ENCODE assay signal across 28 cellular contexts in genomic region chr10:82148764-82149163, GRCh38.
"Had no signal": no experiment of that assay in that cellular context is flagged by ENCODE, and none has a peak within 500 bp of the region (broad histone marks: within the 10 kb centered on the region; RNA-seq: fewer than 3 reads in every experiment).

No MANE protein-coding gene starts in this region.

- H3K9ac ChIP-seq: neural progenitor cell, parathyroid adenoma had no signal

- H3K27me3 ChIP-seq: body of pancreas, dorsolateral prefrontal cortex, neural progenitor cell, testis, transverse colon had no signal

- H3K36me3 ChIP-seq: neural progenitor cell, transverse colon had no signal

- H3K4me2 ChIP-seq: neural progenitor cell had no signal

- ATAC-seq: activated CD4-positive, alpha-beta T cell treated with anti-CD3 and anti-CD28 coated beads for 36 hours; activated CD8-positive, alpha-beta T cell treated with anti-CD3 and anti-CD28 coated beads, Interleukin-2, amount 10 ng/mL, durations not matched to agents 7 days and 5 days; activated T-cell treated with anti-CD3 and anti-CD28 coated beads, Interleukin-2, amount 50 U/mL, for 72 hours; body of pancreas; esophagus mucosa; naive thymus-derived CD8-positive, alpha-beta T cell; psoas muscle; right cardiac atrium had no signal

- H3K27ac Mint-ChIP-seq: activated CD4-positive, alpha-beta T cell treated with anti-CD3 and anti-CD28 coated beads for 36 hours; activated CD8-positive, alpha-beta T cell treated with anti-CD3 and anti-CD28 coated beads, Interleukin-2, amount 10 ng/mL, durations not matched to agents 7 days and 5 days; activated naive CD8-positive, alpha-beta T cell; activated T-cell treated with anti-CD3 and anti-CD28 coated beads, Interleukin-2, amount 50 U/mL, for 72 hours; memory B cell; naive thymus-derived CD8-positive, alpha-beta T cell; neural progenitor cell; T-helper 2 cell treated with Interferon-gamma antibody and Interleukin-4, amounts not matched to agents 5 μg/mL and 100 μg/mL, for 36 hours had no signal

- H3K27ac ChIP-seq: body of pancreas, coronary artery, dorsolateral prefrontal cortex, neural progenitor cell, parathyroid adenoma, psoas muscle, testis, transverse colon had no signal

- H3K27me3 Mint-ChIP-seq: activated CD4-positive, alpha-beta T cell treated with anti-CD3 and anti-CD28 coated beads for 36 hours; activated naive CD8-positive, alpha-beta T cell; memory B cell; naive thymus-derived CD8-positive, alpha-beta T cell had no signal

- H2AFZ ChIP-seq: neural progenitor cell, parathyroid adenoma had no signal

- H3K4me1 Mint-ChIP-seq: activated CD4-positive, alpha-beta T cell treated with anti-CD3 and anti-CD28 coated beads for 36 hours; memory B cell; naive thymus-derived CD8-positive, alpha-beta T cell had no signal

- H3K4me1 ChIP-seq: body of pancreas, parathyroid adenoma, psoas muscle, testis, transverse colon had no signal

- H3K9me3 ChIP-seq: body of pancreas, psoas muscle, testis, transverse colon had no signal

- H3K9me3 Mint-ChIP-seq: neural progenitor cell had no signal

- H3K4me3 Mint-ChIP-seq: activated CD4-positive, alpha-beta T cell treated with anti-CD3 and anti-CD28 coated beads for 36 hours; activated CD8-positive, alpha-beta T cell treated with anti-CD3 and anti-CD28 coated beads, Interleukin-2, amount 10 ng/mL, durations not matched to agents 7 days and 5 days; activated naive CD8-positive, alpha-beta T cell; activated T-cell treated with anti-CD3 and anti-CD28 coated beads, Interleukin-2, amount 50 U/mL, for 72 hours; memory B cell; naive thymus-derived CD8-positive, alpha-beta T cell; neural progenitor cell; T-helper 2 cell treated with Interferon-gamma antibody and Interleukin-4, amounts not matched to agents 5 μg/mL and 100 μg/mL, for 36 hours had no signal

- H3K4me3 ChIP-seq: body of pancreas, coronary artery, dorsolateral prefrontal cortex, neural progenitor cell, psoas muscle, testis, transverse colon had no signal

- H3K36me3 Mint-ChIP-seq: activated naive CD8-positive, alpha-beta T cell; memory B cell; naive thymus-derived CD8-positive, alpha-beta T cell; neural progenitor cell had no signal

- DNase-seq: activated CD4-positive, alpha-beta T cell treated with anti-CD3 and anti-CD28 coated beads for 36 hours; activated CD4-positive, CD25-positive, alpha-beta regulatory T cell; activated CD8-positive, alpha-beta T cell treated with anti-CD3 and anti-CD28 coated beads, Interleukin-2, amount 10 ng/mL, durations not matched to agents 7 days and 5 days; activated naive CD4-positive, alpha-beta T cell treated with Interleukin-2 at 50 U/mL for 16 hours; activated T-cell treated with anti-CD3 and anti-CD28 coated beads for 4 hours; activated T-cell treated with anti-CD3 and anti-CD28 coated beads, Interleukin-2, amount 50 U/mL, for 72 hours; aorta; body of pancreas; cerebellar nuclear complex; dorsolateral prefrontal cortex; head of caudate nucleus; hypothalamus; naive thymus-derived CD8-positive, alpha-beta T cell; occipital lobe; psoas muscle; right cardiac atrium; stimulated activated CD4-positive, alpha-beta T cell treated with anti-CD3 and anti-CD28 coated beads, Interleukin-2, amount 100 ng/mL, for 48 hours; stimulated activated naive CD4-positive, alpha-beta T cell treated with Interleukin-2 at 50 U/mL for 16 hours; T-helper 1 cell; testis; transverse colon had no signal

- H3K79me2 ChIP-seq: parathyroid adenoma had no signal
